In the genomic region with DNA sequence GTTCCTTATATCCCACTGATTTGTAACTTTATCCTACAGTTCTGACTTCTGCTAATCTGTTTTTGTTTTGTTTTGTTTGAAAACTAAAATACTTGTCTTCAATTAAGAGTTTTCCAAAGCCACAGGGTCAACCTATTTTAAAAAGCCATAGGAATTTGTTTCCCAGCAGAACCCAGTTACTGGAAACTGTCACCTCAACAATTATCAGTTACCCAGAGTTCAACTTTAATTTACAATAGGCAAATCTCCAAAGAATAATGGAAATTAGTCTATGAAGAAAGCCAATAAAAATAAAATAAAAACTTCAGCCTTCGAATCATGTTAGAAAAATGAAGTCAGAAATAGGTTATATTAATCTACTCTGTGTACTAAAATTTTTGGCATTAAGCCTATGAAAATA, we compare ENCODE assay signal across 1 cellular context.
A peak's percentile ranks its signal among the peaks of the same experiment; 100 is the strongest.
TF ChIP-seq lines count a peak whose summit lies in the region.

No MANE protein-coding gene starts in this region.

TF ChIP-seq in SK-N-SH, 30 proteins besides CTCF, POLR2A, EP300 and RAD21 (continued from another document):
- TF ChIP-seq, protein P1, sequence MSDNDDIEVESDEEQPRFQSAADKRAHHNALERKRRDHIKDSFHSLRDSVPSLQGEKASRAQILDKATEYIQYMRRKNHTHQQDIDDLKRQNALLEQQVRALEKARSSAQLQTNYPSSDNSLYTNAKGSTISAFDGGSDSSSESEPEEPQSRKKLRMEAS (IDR thresholded peaks at IDR 0.05; ENCODE audit: low read depth) = no peak
- TF ChIP-seq CHD2 (IDR thresholded peaks at IDR 0.05; ENCODE audit: low read length, partially characterized antibody) (no peak), SMC3 (IDR thresholded peaks at IDR 0.05; ENCODE audit: low read depth, low read length) (no peak), FOSL2 (IDR thresholded peaks at IDR 0.05; ENCODE audit: borderline replicate concordance, low read depth) (no peak), NFIC (IDR thresholded peaks at IDR 0.05; ENCODE audit: borderline replicate concordance) (peak; percentile 71), FOXM1 (IDR thresholded peaks at IDR 0.05; ENCODE audit: low read depth) (peak; percentile 66; the same call in 1 of the 2 replicates), MXI1 (IDR thresholded peaks at IDR 0.05; ENCODE audit: low read depth, low read length) (no peak), GATA2 (CRISPR knock-in tag; IDR thresholded peaks at IDR 0.05) (no peak), POLR2AphosphoS5 (IDR thresholded peaks at IDR 0.05; ENCODE audit: low read depth, low read length) (no peak), RCOR1 (IDR thresholded peaks at IDR 0.05; ENCODE audit: low read length) (no peak), GABPA (IDR thresholded peaks at IDR 0.05; ENCODE audit: low read depth) (no peak), SIN3A (IDR thresholded peaks at IDR 0.05; ENCODE audit: borderline replicate concordance, low read depth, low read length) (no peak), ELF1 (IDR thresholded peaks at IDR 0.05) (no peak), FOXJ3 (CRISPR knock-in tag; IDR thresholded peaks at IDR 0.05) (no peak), TEAD4 (IDR thresholded peaks at IDR 0.05; ENCODE audit: borderline replicate concordance, insufficient read depth) (0 out of 2 replicates have a peak, but pooled peaks have one; percentile 24)
- TF ChIP-seq, protein P2, sequence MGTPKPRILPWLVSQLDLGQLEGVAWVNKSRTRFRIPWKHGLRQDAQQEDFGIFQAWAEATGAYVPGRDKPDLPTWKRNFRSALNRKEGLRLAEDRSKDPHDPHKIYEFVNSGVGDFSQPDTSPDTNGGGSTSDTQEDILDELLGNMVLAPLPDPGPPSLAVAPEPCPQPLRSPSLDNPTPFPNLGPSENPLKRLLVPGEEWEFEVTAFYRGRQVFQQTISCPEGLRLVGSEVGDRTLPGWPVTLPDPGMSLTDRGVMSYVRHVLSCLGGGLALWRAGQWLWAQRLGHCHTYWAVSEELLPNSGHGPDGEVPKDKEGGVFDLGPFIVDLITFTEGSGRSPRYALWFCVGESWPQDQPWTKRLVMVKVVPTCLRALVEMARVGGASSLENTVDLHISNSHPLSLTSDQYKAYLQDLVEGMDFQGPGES (IDR thresholded peaks at IDR 0.05; ENCODE audit: low read depth, low read length) = no peak
- TF ChIP-seq, protein P3, sequence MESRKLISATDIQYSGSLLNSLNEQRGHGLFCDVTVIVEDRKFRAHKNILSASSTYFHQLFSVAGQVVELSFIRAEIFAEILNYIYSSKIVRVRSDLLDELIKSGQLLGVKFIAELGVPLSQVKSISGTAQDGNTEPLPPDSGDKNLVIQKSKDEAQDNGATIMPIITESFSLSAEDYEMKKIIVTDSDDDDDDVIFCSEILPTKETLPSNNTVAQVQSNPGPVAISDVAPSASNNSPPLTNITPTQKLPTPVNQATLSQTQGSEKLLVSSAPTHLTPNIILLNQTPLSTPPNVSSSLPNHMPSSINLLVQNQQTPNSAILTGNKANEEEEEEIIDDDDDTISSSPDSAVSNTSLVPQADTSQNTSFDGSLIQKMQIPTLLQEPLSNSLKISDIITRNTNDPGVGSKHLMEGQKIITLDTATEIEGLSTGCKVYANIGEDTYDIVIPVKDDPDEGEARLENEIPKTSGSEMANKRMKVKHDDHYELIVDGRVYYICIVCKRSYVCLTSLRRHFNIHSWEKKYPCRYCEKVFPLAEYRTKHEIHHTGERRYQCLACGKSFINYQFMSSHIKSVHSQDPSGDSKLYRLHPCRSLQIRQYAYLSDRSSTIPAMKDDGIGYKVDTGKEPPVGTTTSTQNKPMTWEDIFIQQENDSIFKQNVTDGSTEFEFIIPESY (IDR thresholded peaks at IDR 0.05; ENCODE audit: borderline replicate concordance, low read depth) = no peak
